Comparison of ENCODE assay signal across 8 cellular contexts in the genomic region with DNA sequence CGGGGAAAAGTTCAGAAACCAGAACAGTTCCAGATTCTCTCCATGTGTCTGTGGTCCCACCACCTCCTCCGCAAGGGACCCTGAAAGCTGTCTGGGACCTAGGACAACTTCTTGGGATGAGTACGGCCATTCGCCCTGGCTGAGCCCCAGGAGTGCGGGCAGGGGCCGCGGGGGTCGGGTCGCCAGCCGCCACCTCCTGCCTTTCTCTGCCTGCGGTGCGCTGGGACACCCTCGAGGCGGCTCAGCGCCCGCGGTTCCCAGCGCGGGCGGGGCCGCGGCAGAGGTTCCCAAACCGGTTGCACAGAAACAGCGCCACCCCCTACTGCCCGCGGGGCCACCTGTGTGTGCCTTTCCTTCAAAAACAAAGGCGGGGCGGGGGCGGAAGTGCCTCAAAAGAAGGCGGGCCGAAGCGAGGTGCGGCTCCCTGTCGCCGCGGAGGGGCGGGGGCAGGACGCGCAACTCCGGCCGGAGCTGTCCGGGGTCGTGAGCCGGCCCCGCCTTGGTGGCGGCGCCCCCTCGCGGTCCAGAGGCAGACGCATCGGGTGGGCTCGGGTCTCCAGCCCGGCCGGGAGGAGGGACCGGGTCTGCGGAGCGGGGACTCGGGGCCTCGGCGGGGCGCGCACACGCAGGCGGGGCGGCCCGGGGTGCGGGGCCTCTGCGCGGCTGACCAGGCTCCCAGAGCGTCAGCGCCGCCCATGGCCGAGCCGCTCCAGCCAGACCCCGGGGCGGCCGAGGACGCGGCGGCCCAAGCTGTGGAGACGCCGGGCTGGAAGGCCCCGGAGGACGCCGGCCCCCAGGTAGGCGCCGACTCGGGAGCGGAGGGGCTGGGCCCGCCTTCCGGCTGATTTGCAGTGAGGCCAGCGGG. TPM values are rescaled to one million over a fixed set of nuclear protein-coding genes. Genes with fewer than 3 reads are reported as not detected.
DNase-seq lines count a peak whose midpoint lies in the region; ATAC-seq and TF ChIP-seq lines count a peak whose summit lies in the region.

A gene with protein sequence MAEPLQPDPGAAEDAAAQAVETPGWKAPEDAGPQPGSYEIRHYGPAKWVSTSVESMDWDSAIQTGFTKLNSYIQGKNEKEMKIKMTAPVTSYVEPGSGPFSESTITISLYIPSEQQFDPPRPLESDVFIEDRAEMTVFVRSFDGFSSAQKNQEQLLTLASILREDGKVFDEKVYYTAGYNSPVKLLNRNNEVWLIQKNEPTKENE (plus strand): TSS at position 423 of the 865 bp plus-strand sequence. CDS start 273 bp downstream, at position 696.

- peaks cover 0 to 28% of the 10 kb centered on the region in 2 donors for H3K36me3 ChIP-seq in vagina

- intact Hi-C loops in right cardiac atrium (cut with DNase I) = no loop called here
- intact Hi-C loops in vagina (cut with DNase I) = no loop called here

- peak within 1 kb of the TSS; percentile 79 for H3K4me3 ChIP-seq in right cardiac atrium (ENCODE audit: low read length)
- peak within 1 kb of the TSS; percentile 72 to 74 for H3K4me3 ChIP-seq in vagina

- peak; percentile 13 to 69 (median 21) for TF ChIP-seq CTCF in vagina (IDR thresholded peaks at IDR 0.05)

- H3K27me3 ChIP-seq in right cardiac atrium (ENCODE audit: control insufficient read depth, insufficient read depth) (no peaks in the 10 kb centered on the region), vagina (no peaks in the 10 kb centered on the region)

- H3K9me3 ChIP-seq in right cardiac atrium (ENCODE audit: control insufficient read depth, low read length) (no peaks in the 10 kb centered on the region), vagina (no peaks in the 10 kb centered on the region)

- H3K4me1 ChIP-seq in right cardiac atrium (ENCODE audit: control insufficient read depth, insufficient read depth, low read length) = no peaks in the 10 kb centered on the region
- H3K4me1 ChIP-seq in vagina = peaks cover 34% of the 10 kb centered on the region

- ATAC-seq in HG02938 (IDR thresholded peaks at IDR 0.05; ENCODE audit: unreplicated experiment) = peak; percentile 88
- peak; percentile 96 to 97 for ATAC-seq in right cardiac atrium

- under 1% methylated on average over 92 of the region's 92 CpGs for WGBS in right cardiac atrium

- peak; percentile 27 for TF ChIP-seq POLR2A in GM15510 (IDR thresholded peaks at IDR 0.05; ENCODE audit: borderline replicate concordance, extremely low read depth, insufficient read length)
- peak; percentile 23 to 65 for TF ChIP-seq POLR2A in vagina (IDR thresholded peaks at IDR 0.05)

- DNase-seq in NCI-H187 (lab: John Stamatoyannopoulos, UW) = peak; percentile 79 to 91
- DNase-seq in T-helper 2 cell = peak; percentile 81 to 95 (median 85)
- peak; percentile 94 to 98 (median 97) for DNase-seq in right cardiac atrium
- peak; percentile 70 for DNase-seq in putamen (ENCODE audit: low spot score)
- DNase-seq in vagina (ENCODE audit: extremely low spot score in 2 of 2) = peak; percentile 95 to 98

- peak within 1 kb of the TSS; percentile 68 for H3K27ac ChIP-seq in angular gyrus (ENCODE audit: low read depth, low read length)
- peak within 1 kb of the TSS; percentile 94 for H3K27ac ChIP-seq in right cardiac atrium (ENCODE audit: low read length)
- peak within 1 kb of the TSS; percentile 96 for H3K27ac ChIP-seq in vagina

RNA-seq across cellular contexts. Expression of the gene that starts here (rescaled TPM):
- total RNA-seq in right cardiac atrium = 10 to 100 TPM; 74.7 to 91.6 (median 82.0) TPM
- 39.5 TPM for polyA plus RNA-seq in right cardiac atrium
- 62.4 TPM for total RNA-seq in vagina

Comparison
In these comparisons a context has a peak if more than half of its experiments do, and no peak if none do; other contexts are left out.
1. Peak in every context shown above with its lines: DNase-seq, ATAC-seq, H3K4me3 ChIP-seq and H3K27ac ChIP-seq.